Comparison of ENCODE assay signal across 14 cellular contexts in the genomic region with DNA sequence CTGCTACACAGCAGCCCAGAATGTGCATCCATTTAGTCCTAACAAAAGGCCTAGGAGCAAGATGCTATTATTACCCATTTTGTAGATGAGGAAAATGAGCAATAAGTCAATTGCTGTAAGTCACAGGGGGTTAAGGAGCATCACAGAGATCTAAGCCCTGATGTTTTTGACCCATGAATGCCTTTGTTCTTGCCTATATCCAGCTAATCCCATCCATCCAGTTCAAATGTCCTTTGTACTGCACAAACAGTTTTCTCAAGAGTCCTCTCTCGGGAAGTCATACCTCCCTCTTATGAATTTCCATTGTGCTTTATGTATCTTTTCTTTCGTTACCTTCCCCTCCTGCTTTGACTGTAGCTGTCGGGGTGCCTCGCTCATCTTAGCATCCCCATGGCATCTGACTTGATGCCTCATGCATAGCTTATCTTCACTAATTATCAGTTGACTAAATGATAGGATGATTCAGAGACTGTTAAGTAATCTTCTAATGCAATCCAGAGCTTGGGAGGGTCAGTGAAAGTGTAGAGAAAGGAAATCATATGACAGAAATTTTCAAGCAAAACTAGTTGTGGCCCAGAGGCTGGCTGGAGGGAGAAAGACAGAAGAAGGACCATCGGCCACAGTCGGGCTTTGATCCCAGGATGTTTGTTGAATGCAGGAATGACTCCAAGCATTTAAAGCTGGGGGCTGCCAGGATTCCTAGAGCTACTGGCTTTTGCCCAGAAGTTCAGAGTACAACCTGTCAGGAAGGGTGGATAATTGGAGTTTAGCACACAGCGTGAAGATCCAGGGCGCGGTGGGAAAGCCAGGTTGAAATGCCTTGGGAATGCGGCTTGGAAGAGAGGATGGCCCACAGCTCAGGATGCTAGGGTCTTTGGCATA. TPM values are rescaled to one million over a fixed set of nuclear protein-coding genes. Genes with fewer than 3 reads are reported as not detected.
DNase-seq lines count a peak whose midpoint lies in the region; ATAC-seq and TF ChIP-seq lines count a peak whose summit lies in the region.
"Had no signal": no experiment of that assay in that cellular context is flagged by ENCODE, and none has a peak within 500 bp of the region (broad histone marks: within the 10 kb centered on the region; RNA-seq: fewer than 3 reads in every experiment).

No MANE protein-coding gene starts in this region.

- peaks cover 63% of the 10 kb centered on the region for H3K4me1 Mint-ChIP-seq in CD14-positive monocyte

- H3K27ac ChIP-seq in neutrophil = peak overlapping the region; percentile 55
- H3K27ac ChIP-seq: parathyroid adenoma, thoracic aorta had no signal

- H3K27ac Mint-ChIP-seq in CD14-positive monocyte = peak overlapping the region; percentile 89 to 96 (median 93)
- H3K27ac Mint-ChIP-seq: T-cell had no signal

- peak overlapping the region; percentile 65 to 87 for H3K4me3 Mint-ChIP-seq in CD14-positive monocyte
- H3K4me3 Mint-ChIP-seq: T-cell had no signal

- H3K36me3 ChIP-seq in neutrophil = peaks cover 6% of the 10 kb centered on the region
- H3K36me3 ChIP-seq: thoracic aorta had no signal

- H3K36me3 Mint-ChIP-seq in CD14-positive monocyte = peaks cover 43 to 60% of the 10 kb centered on the region in 2 donors

- H3K27me3 ChIP-seq in neutrophil = no peaks in the 10 kb centered on the region

- H3K4me1 ChIP-seq in neutrophil (ENCODE audit: control insufficient read depth in 1 of 2, insufficient read depth in 1 of 2, low read depth in 1 of 2, low read length in 1 of 2) = peaks cover 8 to 15% of the 10 kb centered on the region in 2 experiments
- H3K4me1 ChIP-seq: parathyroid adenoma had no signal

- TF ChIP-seq CTCF in CD14-positive monocyte (IDR thresholded peaks at IDR 0.05) (no peak), neutrophil (IDR thresholded peaks at IDR 0.05) (no peak)

- DNase-seq in CD14-positive monocyte (ENCODE audit: low spot score) (peak; percentile 62), NOMO-1 treated with DMSO at 0.1 percent for 48 hours (lab: John Stamatoyannopoulos, UW; ENCODE audit: unreplicated experiment) (peak; percentile 85), fibroblast of gingiva (ENCODE audit: low read depth) (peak; percentile 41), COR-L47 (lab: John Stamatoyannopoulos, UW) (no peak)
- DNase-seq: Calu3, NCI-H1436, NCI-H774, T-cell had no signal

- ATAC-seq in HG02798 (IDR thresholded peaks at IDR 0.05; ENCODE audit: poor library complexity, unreplicated experiment) (no peak), HG03039 (IDR thresholded peaks at IDR 0.05; ENCODE audit: unreplicated experiment) (no peak), HG02623 (IDR thresholded peaks at IDR 0.05; ENCODE audit: unreplicated experiment) (no peak)
- ATAC-seq: T-cell had no signal

- H3K4me3 ChIP-seq in neutrophil (ENCODE audit: low read depth in 1 of 2, low read length in 1 of 2) = no peak overlapping the region
- H3K4me3 ChIP-seq: thoracic aorta had no signal

- H3K9me3 ChIP-seq in neutrophil = no peaks in the 10 kb centered on the region
- H3K9me3 ChIP-seq: thoracic aorta had no signal

- H3K9me3 Mint-ChIP-seq in CD14-positive monocyte = peaks cover 0 to 4% (median 2%) of the 10 kb centered on the region in 7 donors
- H3K9me3 Mint-ChIP-seq: T-cell had no signal

- intact Hi-C loops in CD14-positive monocyte (cut with micrococcal nuclease) = no loop called here

- no peaks in the 10 kb centered on the region for H3K27me3 Mint-ChIP-seq in CD14-positive monocyte (ENCODE audit: low read depth in 3 of 3)
- H3K27me3 Mint-ChIP-seq: T-cell had no signal

RNA-seq across cellular contexts. Expression of gene BLVRA, which starts 23.5 kb away (rescaled TPM):
- 100 to 1,000 TPM; 199 to 238 TPM for polyA plus RNA-seq in CD14-positive monocyte

RNA-seq across cellular contexts. Expression of gene COA1, which starts 52.6 kb away (rescaled TPM):
- polyA plus RNA-seq in CD14-positive monocyte = 10 to 100 TPM; 56.2 to 57.8 TPM
